In the genomic region with DNA sequence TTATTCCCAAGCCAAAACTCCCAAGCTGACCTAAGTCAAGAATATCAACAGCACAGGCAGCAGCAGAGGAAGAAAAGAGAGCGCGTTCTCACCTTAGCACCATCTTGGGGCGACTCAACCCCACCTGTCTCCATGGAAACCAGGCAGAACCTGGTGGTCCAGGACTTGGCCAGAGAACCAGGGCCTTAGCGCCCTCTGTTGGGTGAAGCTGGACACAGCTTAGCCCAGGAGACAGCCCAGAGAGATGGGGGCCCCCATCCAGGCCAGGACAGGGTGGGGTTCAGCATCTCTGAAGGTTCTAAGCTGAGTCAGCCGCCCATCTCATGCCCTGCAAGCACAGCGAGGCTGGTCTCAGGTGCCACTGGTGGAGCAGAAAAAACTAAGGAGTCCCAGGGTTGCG, we compare ENCODE assay signal across 8 cellular contexts.
DNase-seq lines count a peak whose midpoint lies in the region; ATAC-seq and TF ChIP-seq lines count a peak whose summit lies in the region.

No MANE protein-coding gene starts in this region.

- peaks cover 0 to 34% (median 13%) of the 10 kb centered on the region in 9 donors for H3K27me3 ChIP-seq in heart left ventricle
- H3K27me3 ChIP-seq in fibroblast of lung (ENCODE audit: control insufficient read depth, insufficient read depth, low read length), result no peaks in the 10 kb centered on the region
- H3K27me3 ChIP-seq in psoas muscle (ENCODE audit: insufficient read depth in 3 of 3, low read length in 2 of 3), result peaks cover 3 to 8% (median 4%) of the 10 kb centered on the region in 3 donors

- H3K27ac ChIP-seq in heart left ventricle (no peak overlapping the region), fibroblast of lung (ENCODE audit: insufficient read depth, low read length) (no peak overlapping the region), psoas muscle (no peak overlapping the region)

- TF ChIP-seq POLR2A in heart left ventricle (IDR thresholded peaks at IDR 0.05), result no peak

- no peak overlapping the region for H3K4me3 Mint-ChIP-seq in stimulated activated naive B cell treated with anti-CD40 and anti-IgM and Interleukin-4, amounts not matched to agents 10 μg/mL and 1 μg/mL and 100 μg/mL, for 72 hours

- H3K9ac ChIP-seq in fibroblast of lung (ENCODE audit: insufficient read depth, low read length), result no peak overlapping the region

- no peaks in the 10 kb centered on the region for H3K36me3 Mint-ChIP-seq in stimulated activated naive B cell treated with anti-CD40 and anti-IgM and Interleukin-4, amounts not matched to agents 10 μg/mL and 1 μg/mL and 100 μg/mL, for 72 hours

- peaks cover 20 to 24% of the 10 kb centered on the region in 2 donors for H3K27me3 Mint-ChIP-seq in stimulated activated naive B cell treated with anti-CD40 and anti-IgM and Interleukin-4, amounts not matched to agents 10 μg/mL and 1 μg/mL and 100 μg/mL, for 72 hours

- H3K4me3 ChIP-seq in heart left ventricle, result no peak overlapping the region
- H3K4me3 ChIP-seq in fibroblast of lung (replicated peaks in 1 of 4; ENCODE audit: control extremely low read depth in 1 of 4, insufficient read depth in 1 of 4, low read depth in 3 of 4, low read length in 4 of 4), result no peak overlapping the region
- no peak overlapping the region for H3K4me3 ChIP-seq in psoas muscle

- DNase-seq in heart left ventricle, result no peak
- DNase-seq in Right ventricle myocardium superior, result no peak
- peak; percentile 1 to 4 for DNase-seq in NCI-H1930 (lab: John Stamatoyannopoulos, UW)
- DNase-seq in fibroblast of lung (ENCODE audit: low read depth in 2 of 2), result no peak
- no peak for DNase-seq in stimulated activated naive B cell treated with anti-CD40 and anti-IgM and Interleukin-4, amounts not matched to agents 10 μg/mL and 1 μg/mL and 100 μg/mL, for 72 hours
- no peak for DNase-seq in SKM-1 (lab: John Stamatoyannopoulos, UW; ENCODE audit: unreplicated experiment)
- no peak for DNase-seq in psoas muscle

- H3K4me2 ChIP-seq in fibroblast of lung (ENCODE audit: extremely low read depth, insufficient read depth, low read length), result no peak overlapping the region

- H3K36me3 ChIP-seq in heart left ventricle, result no peaks in the 10 kb centered on the region
- no peaks in the 10 kb centered on the region for H3K36me3 ChIP-seq in fibroblast of lung (ENCODE audit: control insufficient read depth, insufficient read depth, low read length)
- H3K36me3 ChIP-seq in psoas muscle (ENCODE audit: insufficient read depth in 1 of 2, low read depth in 1 of 2), result no peaks in the 10 kb centered on the region

- H3K4me1 ChIP-seq in heart left ventricle, result no peaks in the 10 kb centered on the region
- H3K4me1 ChIP-seq in fibroblast of lung (ENCODE audit: control insufficient read depth, extremely low read depth, insufficient read depth, low read length), result no peaks in the 10 kb centered on the region
- H3K4me1 ChIP-seq in psoas muscle, result no peaks in the 10 kb centered on the region

- WGBS in heart left ventricle, 4 donors, result 31 to 32% (median 31%) methylated on average over 7 of the region's 7 CpGs
- 31 to 35% (median 33%) methylated on average over 7 of the region's 7 CpGs for WGBS in psoas muscle, 3 donors

- no peaks in the 10 kb centered on the region for H4K20me1 ChIP-seq in fibroblast of lung (ENCODE audit: control insufficient read depth, extremely low read depth, insufficient read depth, low read length)

- no peaks in the 10 kb centered on the region for H3K4me1 Mint-ChIP-seq in stimulated activated naive B cell treated with anti-CD40 and anti-IgM and Interleukin-4, amounts not matched to agents 10 μg/mL and 1 μg/mL and 100 μg/mL, for 72 hours

- H3K9me3 Mint-ChIP-seq in stimulated activated naive B cell treated with anti-CD40 and anti-IgM and Interleukin-4, amounts not matched to agents 10 μg/mL and 1 μg/mL and 100 μg/mL, for 72 hours, result no peaks in the 10 kb centered on the region

- TF ChIP-seq CTCF in heart left ventricle (IDR thresholded peaks at IDR 0.05), result peak in 11 of 12 donors; percentile 12 to 55 (median 40)
- TF ChIP-seq CTCF in fibroblast of lung (conservative IDR thresholded peaks at IDR 0.05 in 1 of 2, IDR thresholded peaks at IDR 0.05 in 1 of 2; ENCODE audit: low read depth in 1 of 2, low read length in 2 of 2), result peak; percentile 21 to 26
- no peak for TF ChIP-seq CTCF in psoas muscle (IDR thresholded peaks at IDR 0.05)

- ATAC-seq in heart left ventricle, result no peak
- ATAC-seq in Right ventricle myocardium superior (ENCODE audit: poor library complexity), result no peak
- ATAC-seq in stimulated activated naive B cell treated with anti-CD40 and anti-IgM and Interleukin-4, amounts not matched to agents 10 μg/mL and 1 μg/mL and 100 μg/mL, for 72 hours (replicated peaks), result peak; percentile 68 to 73
- ATAC-seq in psoas muscle, result no peak
- no peak for ATAC-seq in HG02970 (IDR thresholded peaks at IDR 0.05; ENCODE audit: low FRiP score, unreplicated experiment)

- H3K9me3 ChIP-seq in heart left ventricle, result no peaks in the 10 kb centered on the region
- no peaks in the 10 kb centered on the region for H3K9me3 ChIP-seq in fibroblast of lung (ENCODE audit: control insufficient read depth, insufficient read depth, low read depth, low read length)
- H3K9me3 ChIP-seq in psoas muscle, result no peaks in the 10 kb centered on the region

- no peak overlapping the region for H2AFZ ChIP-seq in fibroblast of lung (ENCODE audit: low read length)

- no peak overlapping the region for H3K27ac Mint-ChIP-seq in stimulated activated naive B cell treated with anti-CD40 and anti-IgM and Interleukin-4, amounts not matched to agents 10 μg/mL and 1 μg/mL and 100 μg/mL, for 72 hours

- intact Hi-C loops in heart left ventricle (cut with DNase I), result loop anchor here in 5 of 10 donors (5.0 to 10.0 kb wide), 4 partner anchors 64 to 97 kb away; no protein-coding TSS in a partner anchor
- intact Hi-C loops in Right ventricle myocardium superior (cut with DNase I), result no loop called here
- intact Hi-C loops in psoas muscle (cut with DNase I), result no loop called here

- no peaks in the 10 kb centered on the region for H3K79me2 ChIP-seq in fibroblast of lung (ENCODE audit: control insufficient read depth, insufficient read depth, low read length)

Comparison
In these comparisons a context has a peak if more than half of its experiments do, and no peak if none do; other contexts are left out.
1. ATAC-seq: peak in stimulated activated naive B cell treated with anti-CD40 and anti-IgM and Interleukin-4, amounts not matched to agents 10 μg/mL and 1 μg/mL and 100 μg/mL, for 72 hours (2 of 2); none in heart left ventricle (0 of 4), Right ventricle myocardium superior (single experiment), psoas muscle (0 of 4) and HG02970 (single experiment).
2. DNase-seq: peak in NCI-H1930 (2 of 2); none in heart left ventricle (0 of 5), Right ventricle myocardium superior (single experiment), fibroblast of lung (0 of 2), stimulated activated naive B cell treated with anti-CD40 and anti-IgM and Interleukin-4, amounts not matched to agents 10 μg/mL and 1 μg/mL and 100 μg/mL, for 72 hours (single experiment), SKM-1 (single experiment) and psoas muscle (0 of 2).